In the genomic region with DNA sequence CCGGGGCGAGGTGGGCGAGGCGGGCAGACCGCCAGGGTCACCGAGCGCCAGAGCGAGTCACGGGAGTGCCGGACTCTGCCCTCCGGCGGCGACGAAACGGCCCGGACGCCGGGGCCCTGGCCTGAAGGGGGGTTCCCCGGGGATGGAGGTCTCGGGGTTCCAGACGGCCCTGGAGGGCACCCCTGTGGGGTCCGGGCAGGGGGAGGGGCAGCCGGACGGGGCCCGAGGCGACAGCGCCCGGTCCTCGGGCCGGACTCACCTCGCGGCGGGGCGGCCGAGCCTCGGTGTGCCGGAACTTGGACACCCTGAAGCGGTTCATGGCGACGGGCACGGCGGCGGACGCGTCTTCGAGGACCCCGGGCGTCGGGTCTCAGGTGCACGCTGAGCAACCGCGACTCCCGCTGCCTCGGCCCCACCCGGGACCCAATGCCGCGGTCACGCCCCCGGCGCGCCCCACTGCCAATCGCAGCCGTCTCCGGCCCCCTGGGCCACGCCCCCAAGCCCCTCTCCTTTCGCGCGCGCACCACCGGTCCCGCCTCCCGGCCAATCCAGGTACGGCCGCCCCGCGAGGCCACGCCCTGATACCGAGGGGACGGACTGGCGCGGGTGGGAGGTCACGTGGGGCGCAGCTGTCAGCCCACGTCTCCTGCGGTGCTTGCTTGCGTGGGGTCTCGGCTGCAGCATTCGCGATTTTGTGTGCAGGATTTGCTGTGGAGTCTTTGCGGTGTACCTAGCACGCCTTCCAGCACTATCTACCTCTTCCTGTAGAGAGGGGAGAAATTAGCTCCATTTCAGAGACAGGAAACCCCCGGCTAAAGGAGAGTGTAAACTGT, we compare ENCODE assay signal across 8 cellular contexts. TPM values are rescaled to one million over a fixed set of nuclear protein-coding genes. Genes with fewer than 3 reads are reported as not detected.
DNase-seq lines count a peak whose midpoint lies in the region; ATAC-seq and TF ChIP-seq lines count a peak whose summit lies in the region.

A gene (minus strand): TSS at position 397 of the 833 bp plus-strand sequence. CDS start 78 bp downstream, at position 319.

- H3K4me1 Mint-ChIP-seq in CD14-positive monocyte, result peaks cover 54% of the 10 kb centered on the region

- H3K27me3 Mint-ChIP-seq in CD14-positive monocyte (ENCODE audit: low read depth in 3 of 3), result peaks cover 0 to 4% (median 0%) of the 10 kb centered on the region in 3 donors

- no peaks in the 10 kb centered on the region for H3K27me3 ChIP-seq in right lobe of liver

- intact Hi-C loops in CD14-positive monocyte (cut with micrococcal nuclease), result loop anchor here (1.0 to 5.0 kb wide), 3 partner anchors 9 to 201 kb away; a partner anchor contains a TSS
- intact Hi-C loops in right lobe of liver (cut with DNase I), result no loop called here

- WGBS in right lobe of liver (ENCODE audit: insufficient coverage, low coverage, low lambda C conversion rate, missing lambda C conversion rate), result 1% methylated on average over 24 of the region's 92 CpGs

- H3K36me3 ChIP-seq in right lobe of liver, result no peaks in the 10 kb centered on the region

- peak within 1 kb of the TSS; percentile 62 to 92 (median 75) for H3K27ac ChIP-seq in right lobe of liver

- TF ChIP-seq CTCF in CD14-positive monocyte (IDR thresholded peaks at IDR 0.05) (no peak), right lobe of liver (IDR thresholded peaks at IDR 0.05) (no peak)

- peaks cover 0 to 4% (median 2%) of the 10 kb centered on the region in 4 donors for H3K4me1 ChIP-seq in right lobe of liver

- ATAC-seq in GM19397 (IDR thresholded peaks at IDR 0.05; ENCODE audit: unreplicated experiment), result peak; percentile 69
- ATAC-seq in HG03565 (IDR thresholded peaks at IDR 0.05; ENCODE audit: unreplicated experiment), result peak; percentile 50
- peak; percentile 95 to 98 (median 96) for ATAC-seq in right lobe of liver

- H3K27ac Mint-ChIP-seq in CD14-positive monocyte, result peak within 1 kb of the TSS; percentile 95 to 99 (median 97)

- peak within 1 kb of the TSS; percentile 85 to 99 (median 91) for H3K4me3 ChIP-seq in right lobe of liver

- no peaks in the 10 kb centered on the region for H3K9me3 ChIP-seq in right lobe of liver

- peak within 1 kb of the TSS; percentile 97 to 98 for H3K4me3 Mint-ChIP-seq in CD14-positive monocyte

- peak; percentile 85 for TF ChIP-seq POLR2A in right lobe of liver (IDR thresholded peaks at IDR 0.05)

- no peaks in the 10 kb centered on the region for H3K9me3 Mint-ChIP-seq in CD14-positive monocyte

- peaks cover 25 to 40% of the 10 kb centered on the region in 2 donors for H3K36me3 Mint-ChIP-seq in CD14-positive monocyte

- peak; percentile 96 for DNase-seq in CD14-positive monocyte (ENCODE audit: low spot score)
- peak; percentile 89 for DNase-seq in NCI-H774 (lab: John Stamatoyannopoulos, UW)
- DNase-seq in activated CD4-positive, alpha-beta T cell treated with anti-CD3 and anti-CD28 coated beads, Interleukin-2, amount 50 U/mL, for 48 hours, result peak; percentile 99
- DNase-seq in dermis microvascular lymphatic vessel endothelial cell (ENCODE audit: low read depth in 2 of 2), result peak; percentile 68 to 91
- DNase-seq in right lobe of liver, result peak; percentile 98 to 99 (median 99)
- DNase-seq in stimulated activated CD4-positive, alpha-beta T cell treated with anti-CD3 and anti-CD28 coated beads, Interleukin-4, amount 100 ng/mL, for 24 hours, result peak; percentile 97

RNA-seq across cellular contexts. Expression of the gene that starts here (rescaled TPM):
- polyA plus RNA-seq in CD14-positive monocyte, result 10 to 100 TPM; 44.7 to 68.4 TPM
- 24.8 and 35.8 TPM in 2 replicates for total RNA-seq in dermis microvascular lymphatic vessel endothelial cell
- 10 to 100 TPM in 5 of 6 experiments, 1 to 10 TPM in 1; 7.8 to 22.9 (median 13.3) TPM for total RNA-seq in right lobe of liver

Comparison
In these comparisons a context has a peak if more than half of its experiments do, and no peak if none do; other contexts are left out.
1. Peak in every context shown above with its lines: DNase-seq, ATAC-seq, H3K4me3 ChIP-seq and H3K27ac ChIP-seq.
2. intact Hi-C loops: an anchor here in CD14-positive monocyte (1.0 to 5.0 kb wide); none called in right lobe of liver.